ENCODE assay signal across 33 cellular contexts in the genomic region with DNA sequence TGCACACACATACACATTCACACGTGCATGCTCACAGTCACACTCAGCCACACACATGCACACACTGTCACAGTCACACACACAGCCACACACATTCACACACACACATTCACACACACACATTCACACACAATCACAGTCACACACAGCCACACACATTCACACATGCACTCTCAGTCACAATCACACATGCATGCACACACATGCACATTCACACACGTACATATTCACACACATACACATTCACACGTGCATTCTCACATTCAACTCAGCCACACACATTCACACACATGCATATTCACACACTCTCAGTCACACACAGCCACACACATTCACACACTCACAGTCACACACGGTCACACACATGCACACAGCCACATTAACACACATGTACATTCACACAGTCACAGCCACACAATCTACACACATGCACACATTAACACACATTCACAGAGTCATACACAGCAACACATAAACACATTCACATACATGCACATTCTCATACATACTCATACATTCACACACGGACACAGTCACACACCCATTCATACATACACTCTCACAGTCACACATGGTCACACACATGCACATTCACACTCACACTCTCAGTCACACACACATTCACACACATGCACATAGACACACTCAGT.
"Had no signal": no experiment of that assay in that cellular context is flagged by ENCODE, and none has a peak within 500 bp of the region (broad histone marks: within the 10 kb centered on the region; RNA-seq: fewer than 3 reads in every experiment).

No MANE protein-coding gene starts in this region.

- H3K27ac Mint-ChIP-seq: dendritic cell treated with granulocyte-macrophage colony-stimulating factor and Interleukin-4, amounts not matched to agents 40 ng/mL and 50 ng/mL, for 4 days; immature natural killer cell; naive thymus-derived CD8-positive, alpha-beta T cell; nephron progenitor cell; stimulated activated effector memory CD8-positive, alpha-beta T cell treated with anti-CD3 and anti-CD28 coated beads, Interleukin-12 subunit alpha, Interleukin-12 subunit beta, amount 100 ng/mL, for 72 hours had no signal

- DNase-seq: colonic mucosa; effector CD8-positive, alpha-beta T cell; erythroblast; esophagus squamous epithelium; foreskin melanocyte; glutamatergic neuron; heart right ventricle; hippocampal formation; immature natural killer cell; islet precursor cell; kidney glomerular epithelial cell; left colon; left ventricle myocardium superior; lower lobe of right lung; naive thymus-derived CD8-positive, alpha-beta T cell; nephron progenitor cell; occipital lobe; ovary; posterior cingulate gyrus; small intestine; stimulated activated CD4-positive, alpha-beta T cell treated with anti-CD3 and anti-CD28 coated beads, Interleukin-12 subunit alpha, Interleukin-12 subunit beta, amount 100 ng/mL, for 4 hours; stimulated activated CD4-positive, alpha-beta T cell treated with anti-CD3 and anti-CD28 coated beads, Interleukin-2, amount 100 ng/mL, for 24 hours; stimulated activated CD4-positive, alpha-beta T cell treated with anti-CD3 and anti-CD28 coated beads, Interleukin-4, amount 100 ng/mL, for 24 hours; stimulated activated naive CD8-positive, alpha-beta T cell treated with anti-CD3 and anti-CD28 coated beads, Interleukin-15, Interleukin-2, amounts not matched to agents 100 U/mL and 50 U/mL, for 24 hours; substantia nigra; testis had no signal

- H3K36me3 ChIP-seq: colonic mucosa, esophagus squamous epithelium, heart right ventricle, lower lobe of right lung, ovary, right lobe of liver, tibial artery, upper lobe of left lung, vagina had no signal

- FAIRE-seq: endometrium, small intestine had no signal

- H3K36me3 Mint-ChIP-seq: stimulated activated effector memory CD8-positive, alpha-beta T cell treated with anti-CD3 and anti-CD28 coated beads, Interleukin-12 subunit alpha, Interleukin-12 subunit beta, amount 100 ng/mL, for 72 hours had no signal

- H3K27me3 Mint-ChIP-seq: dendritic cell treated with granulocyte-macrophage colony-stimulating factor and Interleukin-4, amounts not matched to agents 40 ng/mL and 50 ng/mL, for 4 days; naive thymus-derived CD8-positive, alpha-beta T cell had no signal

- H3K4me3 Mint-ChIP-seq: dendritic cell treated with granulocyte-macrophage colony-stimulating factor and Interleukin-4, amounts not matched to agents 40 ng/mL and 50 ng/mL, for 4 days; immature natural killer cell; naive thymus-derived CD8-positive, alpha-beta T cell; nephron progenitor cell; stimulated activated effector memory CD8-positive, alpha-beta T cell treated with anti-CD3 and anti-CD28 coated beads, Interleukin-12 subunit alpha, Interleukin-12 subunit beta, amount 100 ng/mL, for 72 hours had no signal

- H3K9me3 ChIP-seq: colonic mucosa, lower lobe of right lung, ovary, right lobe of liver, testis, upper lobe of left lung, vagina had no signal

- H3K4me1 Mint-ChIP-seq: immature natural killer cell; naive thymus-derived CD8-positive, alpha-beta T cell; nephron progenitor cell; stimulated activated effector memory CD8-positive, alpha-beta T cell treated with anti-CD3 and anti-CD28 coated beads, Interleukin-12 subunit alpha, Interleukin-12 subunit beta, amount 100 ng/mL, for 72 hours had no signal

- H3K27ac ChIP-seq: colonic mucosa, esophagus squamous epithelium, heart right ventricle, lower lobe of right lung, ovary, right lobe of liver, testis, tibial artery, upper lobe of left lung, vagina had no signal

- H3K9me3 Mint-ChIP-seq: dendritic cell treated with granulocyte-macrophage colony-stimulating factor and Interleukin-4, amounts not matched to agents 40 ng/mL and 50 ng/mL, for 4 days had no signal

- H3K27me3 ChIP-seq: colonic mucosa, ovary, right lobe of liver, testis, tibial artery, upper lobe of left lung, vagina had no signal

- H3K4me3 ChIP-seq: colonic mucosa, esophagus squamous epithelium, heart right ventricle, lower lobe of right lung, ovary, right lobe of liver, testis, tibial artery, upper lobe of left lung, vagina had no signal

- H3K4me1 ChIP-seq: colonic mucosa, heart right ventricle, lower lobe of right lung, right lobe of liver, testis, tibial artery, upper lobe of left lung, vagina had no signal

- ATAC-seq: heart right ventricle; left colon; left ventricle myocardium superior; lower lobe of right lung; naive thymus-derived CD8-positive, alpha-beta T cell; right lobe of liver; stimulated activated effector memory CD8-positive, alpha-beta T cell treated with anti-CD3 and anti-CD28 coated beads, Interleukin-12 subunit alpha, Interleukin-12 subunit beta, amount 100 ng/mL, for 72 hours; stimulated activated naive CD8-positive, alpha-beta T cell treated with anti-CD3 and anti-CD28 coated beads, Interleukin-15, Interleukin-2, amounts not matched to agents 100 U/mL and 50 U/mL, for 24 hours had no signal
